ENCODE assay signal across 8 cellular contexts in genomic region chr1:36099681-36100341, GRCh38. TPM values are rescaled to one million over a fixed set of nuclear protein-coding genes. Genes with fewer than 3 reads are reported as not detected.
DNase-seq lines count a peak whose midpoint lies in the region; ATAC-seq lines count a peak whose summit lies in the region.

No MANE protein-coding gene starts in this region.

- no peaks in the 10 kb centered on the region for H3K36me3 Mint-ChIP-seq in activated CD4-positive, alpha-beta memory T cell treated with anti-CD3 and anti-CD28 coated beads for 36 hours

- peak; percentile 79 for DNase-seq in Ammon's horn (ENCODE audit: low spot score)
- DNase-seq in GOT3 (lab: John Stamatoyannopoulos, UW) = peak; percentile 26
- peak; percentile 77 for DNase-seq in NCI-H510A (lab: John Stamatoyannopoulos, UW)
- peak; percentile 84 for DNase-seq in activated CD4-positive, alpha-beta memory T cell treated with anti-CD3 and anti-CD28 coated beads for 36 hours
- peak; percentile 76 to 82 for DNase-seq in lung microvascular endothelial cell (ENCODE audit: low read depth in 2 of 2)
- DNase-seq in stimulated activated CD8-positive, alpha-beta memory T cell treated with anti-CD3 and anti-CD28 coated beads, Interleukin-12 subunit alpha, Interleukin-12 subunit beta, amount 100 ng/mL, for 4 hours (ENCODE audit: low read depth) = peak; percentile 53

- intact Hi-C loops in activated CD4-positive, alpha-beta memory T cell treated with anti-CD3 and anti-CD28 coated beads for 36 hours (cut with micrococcal nuclease) = loop anchor here (1.0 to 5.0 kb wide), 5 partner anchors 34 to 322 kb away; partner anchors contain the start of gene TRAPPC3

- H3K4me1 ChIP-seq in duodenal mucosa (ENCODE audit: control insufficient read depth in 1 of 2, insufficient read depth in 2 of 2, low read length in 2 of 2) = peaks cover 5% of the 10 kb centered on the region in 2 donors

- no peak overlapping the region for H3K27ac Mint-ChIP-seq in activated CD4-positive, alpha-beta memory T cell treated with anti-CD3 and anti-CD28 coated beads for 36 hours

- no peaks in the 10 kb centered on the region for H3K4me1 Mint-ChIP-seq in activated CD4-positive, alpha-beta memory T cell treated with anti-CD3 and anti-CD28 coated beads for 36 hours (ENCODE audit: low read depth)

- H3K27ac ChIP-seq in duodenal mucosa (ENCODE audit: low read depth, low read length) = no peak overlapping the region

- no peaks in the 10 kb centered on the region for H3K27me3 Mint-ChIP-seq in activated CD4-positive, alpha-beta memory T cell treated with anti-CD3 and anti-CD28 coated beads for 36 hours

- H3K36me3 ChIP-seq in duodenal mucosa (ENCODE audit: control insufficient read depth in 1 of 2, insufficient read depth in 2 of 2, low read length in 2 of 2) = peaks cover 3 to 20% of the 10 kb centered on the region in 2 donors

- no peak overlapping the region for H3K4me3 Mint-ChIP-seq in activated CD4-positive, alpha-beta memory T cell treated with anti-CD3 and anti-CD28 coated beads for 36 hours

- ATAC-seq in GM21515 (IDR thresholded peaks at IDR 0.05; ENCODE audit: unreplicated experiment) = no peak

- no peaks in the 10 kb centered on the region for H3K9me3 ChIP-seq in duodenal mucosa (ENCODE audit: control insufficient read depth in 1 of 2, low read length in 2 of 2)

- H3K27me3 ChIP-seq in duodenal mucosa (ENCODE audit: control insufficient read depth in 1 of 2, insufficient read depth in 2 of 2, low read length in 2 of 2) = no peaks in the 10 kb centered on the region

- CTCF ChIA-PET in activated CD4-positive, alpha-beta memory T cell treated with anti-CD3 and anti-CD28 coated beads for 36 hours (lab: Charles Lee) = interaction anchor here (0.6 to 6.4 kb wide), 13 partner anchors 9 to 320 kb away, joined by 3 to 52 read pairs (median 4); partner anchors contain the start of gene TRAPPC3

- POLR2A ChIA-PET in activated CD4-positive, alpha-beta memory T cell treated with anti-CD3 and anti-CD28 coated beads for 36 hours (lab: Charles Lee) = interaction anchor here (0.8 kb wide), 1 partner anchor 49 kb away, joined by 3 read pairs; the partner anchor contains the start of gene TRAPPC3

- H3K9ac ChIP-seq in duodenal mucosa (ENCODE audit: low read depth in 1 of 2, low read length in 2 of 2) = peak overlapping the region in 1 of 2 donors; percentile 18

- H3K4me3 ChIP-seq in duodenal mucosa (ENCODE audit: low read depth in 1 of 2, low read length in 2 of 2) = peak overlapping the region; percentile 30 to 54

- H3K9me3 Mint-ChIP-seq in activated CD4-positive, alpha-beta memory T cell treated with anti-CD3 and anti-CD28 coated beads for 36 hours = no peaks in the 10 kb centered on the region

RNA-seq across cellular contexts. Expression of gene ADPRS, which starts 11.1 kb away (rescaled TPM):
- total RNA-seq in activated CD4-positive, alpha-beta memory T cell treated with anti-CD3 and anti-CD28 coated beads for 36 hours = 10 to 100 TPM; 33.3 TPM
- 26.4 and 38.1 TPM in 2 replicates for total RNA-seq in lung microvascular endothelial cell

RNA-seq across cellular contexts. Expression of gene TEKT2, which starts 15.9 kb away (rescaled TPM):
- total RNA-seq in activated CD4-positive, alpha-beta memory T cell treated with anti-CD3 and anti-CD28 coated beads for 36 hours = not detected
- total RNA-seq in lung microvascular endothelial cell = 0.20 and 0.22 TPM in 2 replicates

RNA-seq across cellular contexts. Expression of gene COL8A2, which starts 25.2 kb away (rescaled TPM):
- not detected for total RNA-seq in activated CD4-positive, alpha-beta memory T cell treated with anti-CD3 and anti-CD28 coated beads for 36 hours
- 0.44 and 1.6 TPM in 2 replicates for total RNA-seq in lung microvascular endothelial cell

RNA-seq across cellular contexts. Expression of gene TRAPPC3, which starts 49.5 kb away (rescaled TPM):
- 10 to 100 TPM; 56.7 to 56.8 TPM for total RNA-seq in activated CD4-positive, alpha-beta memory T cell treated with anti-CD3 and anti-CD28 coated beads for 36 hours
- 72.1 and 85.3 TPM in 2 replicates for total RNA-seq in lung microvascular endothelial cell

RNA-seq across cellular contexts. Expression of gene MAP7D1, which starts 56.1 kb away (rescaled TPM):
- total RNA-seq in activated CD4-positive, alpha-beta memory T cell treated with anti-CD3 and anti-CD28 coated beads for 36 hours = 100 to 1,000 TPM; 138 to 143 TPM
- total RNA-seq in lung microvascular endothelial cell = 42.7 and 44.2 TPM in 2 replicates

Comparison
In these comparisons a context has a peak if more than half of its experiments do, and no peak if none do; other contexts are left out.
1. DNase-seq: peak in every context shown above with its lines; median percentile 84 in activated CD4-positive, alpha-beta memory T cell treated with anti-CD3 and anti-CD28 coated beads for 36 hours; 79 in Ammon's horn; 79 in lung microvascular endothelial cell; 77 in NCI-H510A; 53 in stimulated activated CD8-positive, alpha-beta memory T cell treated with anti-CD3 and anti-CD28 coated beads, Interleukin-12 subunit alpha, Interleukin-12 subunit beta, amount 100 ng/mL, for 4 hours; 26 in GOT3.